In genomic region chr13:27852491-27852890, GRCh38 we compare ENCODE assay signal across 16 cellular contexts.
A peak's percentile ranks its signal among the peaks of the same experiment; 100 is the strongest.
DNase-seq lines count a peak whose midpoint lies in the region; ATAC-seq and TF ChIP-seq lines count a peak whose summit lies in the region.
"Had no signal": no experiment of that assay in that cellular context is flagged by ENCODE, and none has a peak within 500 bp of the region (broad histone marks: within the 10 kb centered on the region; RNA-seq: fewer than 3 reads in every experiment).

No MANE protein-coding gene starts in this region.

- no peaks in the 10 kb centered on the region for H4K20me1 ChIP-seq in PC-9 (ENCODE audit: insufficient read depth)
- H4K20me1 ChIP-seq: BLaER1 had no signal

- CTCF ChIA-PET in PC-9 (lab: Charles Lee) = interaction anchor here (0.5 kb wide), 1 partner anchor 322 kb away, joined by 3 read pairs; no protein-coding TSS in a partner anchor

- no peak overlapping the region for H3K9ac ChIP-seq in colonic mucosa (ENCODE audit: low read depth in 2 of 2, low read length in 2 of 2)
- H3K9ac ChIP-seq: BLaER1 had no signal

- H3K79me2 ChIP-seq in PC-9 (ENCODE audit: low read depth) = no peaks in the 10 kb centered on the region

- H3K4me2 ChIP-seq in PC-9 = peak overlapping the region; percentile 67
- H3K4me2 ChIP-seq: BLaER1 had no signal

- H3K4me1 ChIP-seq in PC-9 (replicated peaks; ENCODE audit: insufficient read depth) (peaks cover 49% of the 10 kb centered on the region), esophagus muscularis mucosa (no peaks in the 10 kb centered on the region), colonic mucosa (no peaks in the 10 kb centered on the region)
- H3K4me1 ChIP-seq: BE2C, BLaER1 had no signal

- POLR2A ChIA-PET in PC-9 (lab: Charles Lee; ENCODE audit: unreplicated experiment) = no interaction called here

- ATAC-seq in HG03520 (IDR thresholded peaks at IDR 0.05; ENCODE audit: unreplicated experiment) = no peak

- no peak for TF ChIP-seq POLR2A in esophagus muscularis mucosa (IDR thresholded peaks at IDR 0.05; ENCODE audit: low read depth)

- BruUV-seq in PC-9 (replicated peaks; lab: Mats Ljungman, UMichigan) = no TSS peak

- H3K9me3 ChIP-seq in PC-9 (ENCODE audit: insufficient read depth, low read depth) (no peaks in the 10 kb centered on the region), esophagus muscularis mucosa (no peaks in the 10 kb centered on the region), colonic mucosa (no peaks in the 10 kb centered on the region)
- H3K9me3 ChIP-seq: BE2C, BLaER1 had no signal

- H3K27ac ChIP-seq in PC-9 (no peak overlapping the region), esophagus muscularis mucosa (replicated peaks in 1 of 4) (no peak overlapping the region), colonic mucosa (no peak overlapping the region)
- H3K27ac ChIP-seq: BLaER1 had no signal

- DNase-seq in PC-9 (no peak), esophagus muscularis mucosa (ENCODE audit: extremely low spot score) (peak; percentile 90), dedifferentiated amniotic fluid mesenchymal stem cell (ENCODE audit: extremely low spot score) (no peak), colonic mucosa (no peak)
- DNase-seq: 8988T; ACHN; BE2C; C1 segment of cervical spinal cord; Calu3; CD4-positive, alpha-beta memory T cell; CD4-positive, CD25-positive, alpha-beta regulatory T cell; CD8-positive, alpha-beta memory T cell; DMS79 treated with DMSO at 0.1 percent for 48 hours; GF-D8 had no signal

- peaks cover 11% of the 10 kb centered on the region for H3F3A ChIP-seq in PC-9 (ENCODE audit: insufficient read depth, low read depth)

- no peaks in the 10 kb centered on the region for H3K9me2 ChIP-seq in PC-9 (ENCODE audit: insufficient read depth)

- WGBS in esophagus muscularis mucosa = 79% methylated on average over 4 of the region's 5 CpGs

- H3K36me3 ChIP-seq in PC-9 (ENCODE audit: low read depth) = no peaks in the 10 kb centered on the region
- no peaks in the 10 kb centered on the region for H3K36me3 ChIP-seq in esophagus muscularis mucosa
- H3K36me3 ChIP-seq in colonic mucosa = no peaks in the 10 kb centered on the region
- H3K36me3 ChIP-seq: BE2C, BLaER1 had no signal

- H2AFZ ChIP-seq in PC-9 = no peak overlapping the region

- intact Hi-C loops in PC-9 (cut with micrococcal nuclease; ENCODE audit: unreplicated experiment) = no loop called here
- intact Hi-C loops in esophagus muscularis mucosa (cut with DNase I) = no loop called here
- intact Hi-C loops in colonic mucosa (cut with DNase I) = no loop called here

- H3K4me3 ChIP-seq in PC-9 = no peak overlapping the region
- no peak overlapping the region for H3K4me3 ChIP-seq in esophagus muscularis mucosa
- no peak overlapping the region for H3K4me3 ChIP-seq in colonic mucosa
- H3K4me3 ChIP-seq: BLaER1 had no signal

- TF ChIP-seq EP300 in esophagus muscularis mucosa (IDR thresholded peaks at IDR 0.05) = no peak

- H3K27me3 ChIP-seq in PC-9 (ENCODE audit: insufficient read depth, low read depth) (no peaks in the 10 kb centered on the region), esophagus muscularis mucosa (peaks cover 0 to 78% (median 0%) of the 10 kb centered on the region in 4 donors), colonic mucosa (peaks cover 4% of the 10 kb centered on the region)
- H3K27me3 ChIP-seq: BLaER1 had no signal

- TF ChIP-seq CTCF in PC-9 (conservative IDR thresholded peaks at IDR 0.05) = no peak
- no peak for TF ChIP-seq CTCF in esophagus muscularis mucosa (IDR thresholded peaks at IDR 0.05)
- TF ChIP-seq CTCF in colonic mucosa (IDR thresholded peaks at IDR 0.05) = no peak
